In genomic region chr10:28480566-28480965, GRCh38 we compare ENCODE assay signal across 30 cellular contexts. TPM values are rescaled to one million over a fixed set of nuclear protein-coding genes. Genes with fewer than 3 reads are reported as not detected.
DNase-seq lines count a peak whose midpoint lies in the region; ATAC-seq, FAIRE-seq and TF ChIP-seq lines count a peak whose summit lies in the region.
"Had no signal": no experiment of that assay in that cellular context is flagged by ENCODE, and none has a peak within 500 bp of the region (broad histone marks: within the 10 kb centered on the region; RNA-seq: fewer than 3 reads in every experiment).

No MANE protein-coding gene starts in this region.

- no peaks in the 10 kb centered on the region for H3K4me1 Mint-ChIP-seq in activated naive CD8-positive, alpha-beta T cell (ENCODE audit: low read depth)
- no peaks in the 10 kb centered on the region for H3K4me1 Mint-ChIP-seq in activated naive CD8-positive, alpha-beta T cell treated with anti-CD3 and anti-CD28 coated beads for 36 hours
- H3K4me1 Mint-ChIP-seq in nephron progenitor cell = peaks cover 18% of the 10 kb centered on the region
- H3K4me1 Mint-ChIP-seq: B cell had no signal

- peaks cover 3% of the 10 kb centered on the region for H3K36me3 Mint-ChIP-seq in activated naive CD8-positive, alpha-beta T cell
- no peaks in the 10 kb centered on the region for H3K36me3 Mint-ChIP-seq in activated naive CD8-positive, alpha-beta T cell treated with anti-CD3 and anti-CD28 coated beads for 36 hours
- no peaks in the 10 kb centered on the region for H3K36me3 Mint-ChIP-seq in nephron progenitor cell (ENCODE audit: low read depth)

- H4K20me1 ChIP-seq in K562 (replicated peaks; ENCODE audit: control insufficient read depth, insufficient read depth, low read length) = no peaks in the 10 kb centered on the region

- TF ChIP-seq EP300 in K562 (IDR thresholded peaks at IDR 0.05; ENCODE audit: low read length) = no peak
- no peak for TF ChIP-seq EP300 in stomach (IDR thresholded peaks at IDR 0.05)

- H3K9ac ChIP-seq in K562 (ENCODE audit: insufficient read depth in 1 of 2, low read depth in 2 of 2, low read length in 2 of 2) = no peak overlapping the region

- BruUV-seq in K562 (replicated peaks; lab: Mats Ljungman, UMichigan) = no TSS peak

- intact Hi-C loops in K562 (cut with micrococcal nuclease) = no loop called here
- intact Hi-C loops in head of caudate nucleus (cut with DNase I) = no loop called here
- intact Hi-C loops in stomach (cut with DNase I; ENCODE audit: low total_unique reads) = no loop called here

- TF ChIP-seq RAD21 in K562 (CRISPR knock-in tag; conservative IDR thresholded peaks at IDR 0.05 in 1 of 2, IDR thresholded peaks at IDR 0.05 in 1 of 2) = no peak

- no peaks in the 10 kb centered on the region for H3K79me2 ChIP-seq in K562 (ENCODE audit: control insufficient read depth, insufficient read depth, low read length)

- WGBS in K562 (ENCODE audit: insufficient coverage, low coverage, missing lambda C conversion rate) = 28% methylated on average over 3 of the region's 3 CpGs
- WGBS in stomach, 5 donors = 73 to 88% (median 83%) methylated on average over 3 of the region's 3 CpGs

- H3K27ac Mint-ChIP-seq in activated naive CD8-positive, alpha-beta T cell = peak overlapping the region; percentile 0
- H3K27ac Mint-ChIP-seq in activated naive CD8-positive, alpha-beta T cell treated with anti-CD3 and anti-CD28 coated beads for 36 hours = no peak overlapping the region
- peak overlapping the region; percentile 2 for H3K27ac Mint-ChIP-seq in nephron progenitor cell
- H3K27ac Mint-ChIP-seq: B cell had no signal

- peak overlapping the region; percentile 6; the same call in 1 of the 2 replicates for H3K4me2 ChIP-seq in K562 (ENCODE audit: insufficient read depth, low read length)
- H3K4me2 ChIP-seq: PC-9 had no signal

- H3K4me3 Mint-ChIP-seq in activated naive CD8-positive, alpha-beta T cell = no peak overlapping the region
- no peak overlapping the region for H3K4me3 Mint-ChIP-seq in activated naive CD8-positive, alpha-beta T cell treated with anti-CD3 and anti-CD28 coated beads for 36 hours
- no peak overlapping the region for H3K4me3 Mint-ChIP-seq in nephron progenitor cell
- H3K4me3 Mint-ChIP-seq: B cell had no signal

- H3K27me3 ChIP-seq in K562 (ENCODE audit: control insufficient read depth in 2 of 2, insufficient read depth in 2 of 2, low read length in 2 of 2) (no peaks in the 10 kb centered on the region), stomach (no peaks in the 10 kb centered on the region)

- peaks cover 13 to 29% of the 10 kb centered on the region in 2 experiments; a peak in 4 of 5 replicates for H3K4me1 ChIP-seq in K562 (replicated peaks in 1 of 2; ENCODE audit: control insufficient read depth in 2 of 2, insufficient read depth in 2 of 2, low read length in 2 of 2)
- no peaks in the 10 kb centered on the region for H3K4me1 ChIP-seq in stomach
- H3K4me1 ChIP-seq: SJSA1 had no signal

- no peak for FAIRE-seq in K562 (lab: Jason Lieb, UNC)
- FAIRE-seq: G401.6, H1, HepG2 had no signal

- TF ChIP-seq CTCF in K562 (IDR thresholded peaks at IDR 0.05 in 2 of 3, conservative IDR thresholded peaks at IDR 0.05 in 1 of 3; ENCODE audit: insufficient read depth in 2 of 3, low read depth in 1 of 3, low read length in 3 of 3) = no peak
- TF ChIP-seq CTCF in nephron progenitor cell (IDR thresholded peaks at IDR 0.05) = no peak
- no peak for TF ChIP-seq CTCF in stomach (IDR thresholded peaks at IDR 0.05)

- peaks cover 4% of the 10 kb centered on the region for H3K27me3 Mint-ChIP-seq in activated naive CD8-positive, alpha-beta T cell
- peaks cover 7% of the 10 kb centered on the region for H3K27me3 Mint-ChIP-seq in activated naive CD8-positive, alpha-beta T cell treated with anti-CD3 and anti-CD28 coated beads for 36 hours
- peaks cover 12% of the 10 kb centered on the region for H3K27me3 Mint-ChIP-seq in nephron progenitor cell (ENCODE audit: low read depth, poor library complexity)

- in situ Hi-C loops in K562 (cut with MboI) = no loop called here

- H3K4me3 ChIP-seq in K562 (no peak overlapping the region), stomach (no peak overlapping the region)
- H3K4me3 ChIP-seq: PC-9, SJSA1 had no signal

- DNase-seq in activated naive CD8-positive, alpha-beta T cell treated with anti-CD3 and anti-CD28 coated beads for 36 hours = no peak
- DNase-seq in K562 (ENCODE audit: extremely low read depth in 1 of 4, low spot score in 3 of 4) = no peak
- DNase-seq in nephron progenitor cell = no peak
- DNase-seq in head of caudate nucleus = no peak
- DNase-seq in stomach = no peak
- DNase-seq: Calu3; DMS53; HCEC 1CT; Kasumi-1; NCI-H1092 treated with DMSO at 0.1 percent for 48 hours; NCI-H1436; NCI-H187; NCI-H2081 treated with DMSO at 0.1 percent for 48 hours; NCI-H2171; NCI-H226; NCI-H510A; NCI-H748 treated with DMSO at 0.1 percent for 48 hours; NK-92 treated with Interleukin-12 subunit alpha and Interleukin-12 subunit beta, amount 100 ng/mL, for 24 hours; PC-9; Right ventricle myocardium superior; RPMI8226 had no signal

- H2AFZ ChIP-seq in K562 (ENCODE audit: low read depth, low read length) = no peak overlapping the region
- H2AFZ ChIP-seq: PC-9 had no signal

- ATAC-seq in K562 = no peak
- ATAC-seq in GM21367 (IDR thresholded peaks at IDR 0.05; ENCODE audit: unreplicated experiment) = no peak
- ATAC-seq: HepG2 had no signal

- H3K9me1 ChIP-seq in K562 (ENCODE audit: control insufficient read depth, insufficient read depth, low read length) = no peaks in the 10 kb centered on the region

- CTCF ChIA-PET in K562 (lab: Yijun Ruan, JAX; ENCODE audit: low intra/inter-chr PET ratio) = no interaction called here

- H3K27ac ChIP-seq in K562 (ENCODE audit: extremely low read depth, low read depth, low read length) (no peak overlapping the region), stomach (no peak overlapping the region)
- H3K27ac ChIP-seq: 22Rv1, C4-2B, PC-9, SJSA1 had no signal

- no peaks in the 10 kb centered on the region for H3K9me3 Mint-ChIP-seq in activated naive CD8-positive, alpha-beta T cell (ENCODE audit: low read depth)
- H3K9me3 Mint-ChIP-seq in activated naive CD8-positive, alpha-beta T cell treated with anti-CD3 and anti-CD28 coated beads for 36 hours = no peaks in the 10 kb centered on the region
- H3K9me3 Mint-ChIP-seq in nephron progenitor cell = peaks cover 20% of the 10 kb centered on the region

- H3K9me3 ChIP-seq in K562 (replicated peaks; ENCODE audit: control insufficient read depth, insufficient read depth, low read depth, low read length) (no peaks in the 10 kb centered on the region), stomach (peaks cover 0 to 5% (median 0%) of the 10 kb centered on the region in 4 donors)
- H3K9me3 ChIP-seq: SJSA1 had no signal

- no peaks in the 10 kb centered on the region for H3K36me3 ChIP-seq in K562 (ENCODE audit: control insufficient read depth, insufficient read depth, low read length)
- H3K36me3 ChIP-seq in stomach = no peaks in the 10 kb centered on the region
- H3K36me3 ChIP-seq: SJSA1 had no signal

- TF ChIP-seq POLR2A in K562 (conservative IDR thresholded peaks at IDR 0.05) = no peak
- TF ChIP-seq POLR2A in stomach (IDR thresholded peaks at IDR 0.05) = no peak

- POLR2A ChIA-PET in K562 (lab: Yijun Ruan, JAX) = interaction anchor here (0.8 to 1.2 kb wide), 2 partner anchors 9 to 11 kb away, joined by 3 to 4 read pairs; no protein-coding TSS in a partner anchor

TF ChIP-seq in K562, 482 proteins besides CTCF, POLR2A, EP300 and RAD21 (continues in another document):
- TF ChIP-seq TAL1 (IDR thresholded peaks at IDR 0.05) (0 out of 2 replicates have a peak, but pooled peaks have one; percentile 12), CCNT2 (IDR thresholded peaks at IDR 0.05; ENCODE audit: borderline replicate concordance, extremely low read depth, insufficient read length, low read depth, low read length) (no peak)

RNA-seq across cellular contexts. Expression of gene WAC, which starts 52.4 kb away (rescaled TPM):
- total RNA-seq in activated naive CD8-positive, alpha-beta T cell treated with anti-CD3 and anti-CD28 coated beads for 36 hours = 100 to 1,000 TPM; 123 to 126 TPM
- total RNA-seq in K562 (2011; cell fraction: chromatin; rRNA removed; ENCODE audit: low replicate concordance) = 109 and 323 TPM in 2 replicates
- total RNA-seq in K562 (2011; cell fraction: nucleolus; rRNA removed) = 50.0 and 61.3 TPM in 2 replicates
- 147 and 225 TPM in 2 replicates for total RNA-seq in K562 (2011; cell fraction: nucleoplasm; rRNA removed)
- total RNA-seq in K562 (2014; rRNA removed) (54.2 and 58.3 TPM in 2 replicates), K562 (2014; rRNA removed; fragmentation: Illumina TruSeq; extraction: Trizol) (83.0 and 94.0 TPM in 2 replicates), K562 (2015; rRNA removed; fragmentation: Illumina TruSeq; extraction: Trizol) (76.1 and 78.2 TPM in 2 replicates), K562 (2021) (69.8 and 79.9 TPM in 2 replicates), stomach (100 to 1,000 TPM in 4 of 5 donors, 10 to 100 TPM in 1; 79.0 to 182 (median 137) TPM)
- polyA plus RNA-seq in K562 (2011; rRNA removed) (113 and 123 TPM in 2 replicates), K562 (2014; fragmentation: Illumina TruSeq; extraction: Trizol) (96.7 and 116 TPM in 2 replicates), K562 (2014; fragmentation: Nextera tagmentation; extraction: Ambion mirVana) (10 to 100 TPM; 24.8 to 25.3 TPM), K562 (2014; rRNA removed) (51.5 and 56.8 TPM in 2 replicates), stomach (10 to 100 TPM; 22.8 to 52.4 (median 31.4) TPM)
- polyA plus RNA-seq in K562 (2011; cell fraction: cytosol; rRNA removed) = 56.4 and 68.4 TPM in 2 replicates
- 71.5 and 89.2 TPM in 2 replicates for polyA plus RNA-seq in K562 (2011; cell fraction: nucleus; rRNA removed)
- polyA plus RNA-seq in K562 (2012) = 51.5 and 71.6 TPM in 2 replicates
- polyA minus RNA-seq in K562 (2011; rRNA and poly(A)+ RNA removed) = 125 and 138 TPM in 2 replicates
- polyA minus RNA-seq in K562 (2011; cell fraction: cytosol; rRNA and poly(A)+ RNA removed) = 39.5 and 43.6 TPM in 2 replicates
- polyA minus RNA-seq in K562 (2011; cell fraction: nucleus; rRNA and poly(A)+ RNA removed) = 62.7 and 93.2 TPM in 2 replicates
